8 cellular contexts compared by ENCODE assay signal in the genomic region with DNA sequence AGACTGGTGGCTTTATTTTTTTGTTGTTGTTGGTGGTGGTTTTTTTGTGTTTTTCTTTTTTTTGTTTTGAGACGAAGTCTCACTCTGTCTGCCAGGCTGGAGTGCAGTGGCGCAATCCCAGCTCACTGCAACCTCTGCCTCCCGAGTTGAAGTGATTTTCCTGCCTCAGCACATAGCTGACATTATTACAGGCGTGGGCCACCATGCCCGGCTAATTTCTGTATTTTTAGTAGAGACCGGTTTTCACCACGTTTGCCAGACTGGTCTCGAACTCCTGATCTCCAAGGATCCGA. TPM values are rescaled to one million over a fixed set of nuclear protein-coding genes. Genes with fewer than 3 reads are reported as not detected.
DNase-seq lines count a peak whose midpoint lies in the region; ATAC-seq and TF ChIP-seq lines count a peak whose summit lies in the region.

No MANE protein-coding gene starts in this region.

- no peak for ATAC-seq in GM19463 (IDR thresholded peaks at IDR 0.05; ENCODE audit: unreplicated experiment)

- no peak for DNase-seq in activated CD4-positive, alpha-beta T cell treated with anti-CD3 and anti-CD28 coated beads, Interleukin-2, amount 10 ng/mL, durations not matched to agents 7 days and 5 days
- DNase-seq in activated CD4-positive, alpha-beta T cell treated with anti-CD3 and anti-CD28 coated beads, Interleukin-2, amount 50 U/mL, for 4 hours, result no peak
- DNase-seq in mesothelial cell of epicardium (ENCODE audit: low spot score in 2 of 2, unreplicated experiment in 2 of 2), result no peak
- DNase-seq in tibial artery, result peak in 1 of 2 donors; percentile 56
- no peak for DNase-seq in NCI-H226
- DNase-seq in NCI-H1417 (lab: John Stamatoyannopoulos, UW), result no peak

- CTCF ChIA-PET in activated CD4-positive, alpha-beta T cell treated with anti-CD3 and anti-CD28 coated beads, Interleukin-2, amount 10 ng/mL, durations not matched to agents 7 days and 5 days (lab: Charles Lee), result interaction anchor here (0.6 to 1.1 kb wide), 3 partner anchors 60 to 1104 kb away, joined by 3 to 4 read pairs (median 4); no protein-coding TSS in a partner anchor

- H3K4me3 ChIP-seq in duodenal mucosa (ENCODE audit: low read depth in 1 of 2, low read length in 2 of 2), result peak overlapping the region; percentile 67 to 78
- H3K4me3 ChIP-seq in tibial artery, result peak overlapping the region; percentile 68 to 84

- H3K9me3 ChIP-seq in duodenal mucosa (ENCODE audit: control insufficient read depth in 1 of 2, low read length in 2 of 2), result no peaks in the 10 kb centered on the region
- H3K9me3 ChIP-seq in tibial artery, result no peaks in the 10 kb centered on the region

- H3K9ac ChIP-seq in duodenal mucosa (ENCODE audit: low read depth in 1 of 2, low read length in 2 of 2), result peak overlapping the region; percentile 51 to 74

- peaks cover 66% of the 10 kb centered on the region for H3K4me1 Mint-ChIP-seq in activated CD4-positive, alpha-beta T cell treated with anti-CD3 and anti-CD28 coated beads, Interleukin-2, amount 10 ng/mL, durations not matched to agents 7 days and 5 days
- H3K4me1 Mint-ChIP-seq in mesothelial cell of epicardium, result peaks cover 28% of the 10 kb centered on the region

- no peaks in the 10 kb centered on the region for H3K27me3 ChIP-seq in duodenal mucosa (ENCODE audit: control insufficient read depth in 1 of 2, insufficient read depth in 2 of 2, low read length in 2 of 2)
- H3K27me3 ChIP-seq in tibial artery, result no peaks in the 10 kb centered on the region

- POLR2A ChIA-PET in activated CD4-positive, alpha-beta T cell treated with anti-CD3 and anti-CD28 coated beads, Interleukin-2, amount 10 ng/mL, durations not matched to agents 7 days and 5 days (lab: Charles Lee), result interaction anchor here (0.7 kb wide), 1 partner anchor 155 kb away, joined by 3 read pairs; no protein-coding TSS in a partner anchor

- H3K27ac ChIP-seq in duodenal mucosa (ENCODE audit: low read depth, low read length) (no peak overlapping the region), tibial artery (peak overlapping the region; percentile 81 to 84)

- peak overlapping the region; percentile 99 for H3K4me3 Mint-ChIP-seq in activated CD4-positive, alpha-beta T cell treated with anti-CD3 and anti-CD28 coated beads, Interleukin-2, amount 10 ng/mL, durations not matched to agents 7 days and 5 days
- H3K4me3 Mint-ChIP-seq in mesothelial cell of epicardium, result peak overlapping the region; percentile 88

- H3K4me1 ChIP-seq in duodenal mucosa (ENCODE audit: control insufficient read depth in 1 of 2, insufficient read depth in 2 of 2, low read length in 2 of 2) (peaks cover 0 to 9% of the 10 kb centered on the region in 2 donors), tibial artery (peaks cover 0 to 25% (median 16%) of the 10 kb centered on the region in 4 donors)

- peak overlapping the region; percentile 94 for H3K27ac Mint-ChIP-seq in activated CD4-positive, alpha-beta T cell treated with anti-CD3 and anti-CD28 coated beads, Interleukin-2, amount 10 ng/mL, durations not matched to agents 7 days and 5 days
- H3K27ac Mint-ChIP-seq in mesothelial cell of epicardium, result peak overlapping the region; percentile 85

- H3K9me3 Mint-ChIP-seq in activated CD4-positive, alpha-beta T cell treated with anti-CD3 and anti-CD28 coated beads, Interleukin-2, amount 10 ng/mL, durations not matched to agents 7 days and 5 days, result peaks cover 2% of the 10 kb centered on the region
- no peaks in the 10 kb centered on the region for H3K9me3 Mint-ChIP-seq in mesothelial cell of epicardium

- peaks cover 52% of the 10 kb centered on the region for H3K36me3 Mint-ChIP-seq in activated CD4-positive, alpha-beta T cell treated with anti-CD3 and anti-CD28 coated beads, Interleukin-2, amount 10 ng/mL, durations not matched to agents 7 days and 5 days (ENCODE audit: low read depth)
- peaks cover 19% of the 10 kb centered on the region for H3K36me3 Mint-ChIP-seq in mesothelial cell of epicardium

- peaks cover 0 to 5% of the 10 kb centered on the region in 2 donors for H3K36me3 ChIP-seq in duodenal mucosa (ENCODE audit: control insufficient read depth in 1 of 2, insufficient read depth in 2 of 2, low read length in 2 of 2)
- H3K36me3 ChIP-seq in tibial artery, result peaks cover 0 to 5% (median 0%) of the 10 kb centered on the region in 3 donors

- peaks cover 2% of the 10 kb centered on the region for H3K27me3 Mint-ChIP-seq in activated CD4-positive, alpha-beta T cell treated with anti-CD3 and anti-CD28 coated beads, Interleukin-2, amount 10 ng/mL, durations not matched to agents 7 days and 5 days
- H3K27me3 Mint-ChIP-seq in mesothelial cell of epicardium (ENCODE audit: low read depth), result peaks cover 11% of the 10 kb centered on the region

- intact Hi-C loops in tibial artery (cut with DNase I; ENCODE audit: low total_unique reads), result no loop called here

- no peak for TF ChIP-seq CTCF in mesothelial cell of epicardium (IDR thresholded peaks at IDR 0.05; ENCODE audit: unreplicated experiment)
- TF ChIP-seq CTCF in tibial artery (IDR thresholded peaks at IDR 0.05), result no peak

RNA-seq across cellular contexts. Expression of gene SERPINB9, which starts 0.7 kb away (rescaled TPM):
- total RNA-seq in activated CD4-positive, alpha-beta T cell treated with anti-CD3 and anti-CD28 coated beads, Interleukin-2, amount 10 ng/mL, durations not matched to agents 7 days and 5 days, result 10 to 100 TPM; 40.2 to 49.4 TPM
- 28.2 to 30.9 TPM (median 30.6 TPM) in 3 replicates for total RNA-seq in mesothelial cell of epicardium
